1 cellular context compared by ENCODE assay signal in the genomic region with DNA sequence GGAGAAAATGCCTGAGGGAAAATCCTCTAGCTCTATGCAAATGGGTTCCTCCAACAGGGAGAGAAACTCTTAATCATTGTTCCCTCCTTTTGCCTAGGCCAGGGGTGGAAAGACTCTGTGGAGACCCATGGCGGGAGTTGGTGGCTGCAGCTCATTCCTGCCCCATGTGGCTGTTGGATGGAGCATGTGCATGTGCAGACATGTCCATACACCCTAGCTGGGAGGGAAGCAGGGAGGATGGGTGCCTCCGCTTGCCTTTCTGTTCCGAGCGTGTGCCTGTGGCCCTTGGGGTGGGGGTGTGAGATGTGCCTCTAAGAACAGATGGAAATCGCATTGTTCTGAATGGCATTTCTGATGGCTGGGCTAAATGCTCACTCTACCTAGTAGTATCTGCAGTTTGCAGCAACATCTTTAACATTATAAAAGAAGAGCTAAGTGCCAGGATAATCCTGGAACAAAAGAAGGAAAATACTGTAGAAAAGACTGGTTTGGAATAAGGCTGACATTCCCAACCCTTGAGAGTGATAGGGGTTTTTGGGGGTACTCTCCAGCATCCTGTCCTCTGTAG.
TF ChIP-seq lines count a peak whose summit lies in the region.

No MANE protein-coding gene starts in this region.

TF ChIP-seq in HepG2, 621 proteins besides CTCF, POLR2A, EP300 and RAD21:
- TF ChIP-seq IRF2 (CRISPR knock-in tag; IDR thresholded peaks at IDR 0.05) (no peak), ZNF343 (CRISPR knock-in tag; IDR thresholded peaks at IDR 0.05) (no peak), TP53 (CRISPR knock-in tag; conservative IDR thresholded peaks at IDR 0.05) (peak; percentile 37; the same call in 1 of the 2 replicates)
- TF ChIP-seq, protein P1, sequence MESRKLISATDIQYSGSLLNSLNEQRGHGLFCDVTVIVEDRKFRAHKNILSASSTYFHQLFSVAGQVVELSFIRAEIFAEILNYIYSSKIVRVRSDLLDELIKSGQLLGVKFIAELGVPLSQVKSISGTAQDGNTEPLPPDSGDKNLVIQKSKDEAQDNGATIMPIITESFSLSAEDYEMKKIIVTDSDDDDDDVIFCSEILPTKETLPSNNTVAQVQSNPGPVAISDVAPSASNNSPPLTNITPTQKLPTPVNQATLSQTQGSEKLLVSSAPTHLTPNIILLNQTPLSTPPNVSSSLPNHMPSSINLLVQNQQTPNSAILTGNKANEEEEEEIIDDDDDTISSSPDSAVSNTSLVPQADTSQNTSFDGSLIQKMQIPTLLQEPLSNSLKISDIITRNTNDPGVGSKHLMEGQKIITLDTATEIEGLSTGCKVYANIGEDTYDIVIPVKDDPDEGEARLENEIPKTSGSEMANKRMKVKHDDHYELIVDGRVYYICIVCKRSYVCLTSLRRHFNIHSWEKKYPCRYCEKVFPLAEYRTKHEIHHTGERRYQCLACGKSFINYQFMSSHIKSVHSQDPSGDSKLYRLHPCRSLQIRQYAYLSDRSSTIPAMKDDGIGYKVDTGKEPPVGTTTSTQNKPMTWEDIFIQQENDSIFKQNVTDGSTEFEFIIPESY (CRISPR knock-in tag; IDR thresholded peaks at IDR 0.05), result peak; percentile 69
- TF ChIP-seq, protein P2, sequence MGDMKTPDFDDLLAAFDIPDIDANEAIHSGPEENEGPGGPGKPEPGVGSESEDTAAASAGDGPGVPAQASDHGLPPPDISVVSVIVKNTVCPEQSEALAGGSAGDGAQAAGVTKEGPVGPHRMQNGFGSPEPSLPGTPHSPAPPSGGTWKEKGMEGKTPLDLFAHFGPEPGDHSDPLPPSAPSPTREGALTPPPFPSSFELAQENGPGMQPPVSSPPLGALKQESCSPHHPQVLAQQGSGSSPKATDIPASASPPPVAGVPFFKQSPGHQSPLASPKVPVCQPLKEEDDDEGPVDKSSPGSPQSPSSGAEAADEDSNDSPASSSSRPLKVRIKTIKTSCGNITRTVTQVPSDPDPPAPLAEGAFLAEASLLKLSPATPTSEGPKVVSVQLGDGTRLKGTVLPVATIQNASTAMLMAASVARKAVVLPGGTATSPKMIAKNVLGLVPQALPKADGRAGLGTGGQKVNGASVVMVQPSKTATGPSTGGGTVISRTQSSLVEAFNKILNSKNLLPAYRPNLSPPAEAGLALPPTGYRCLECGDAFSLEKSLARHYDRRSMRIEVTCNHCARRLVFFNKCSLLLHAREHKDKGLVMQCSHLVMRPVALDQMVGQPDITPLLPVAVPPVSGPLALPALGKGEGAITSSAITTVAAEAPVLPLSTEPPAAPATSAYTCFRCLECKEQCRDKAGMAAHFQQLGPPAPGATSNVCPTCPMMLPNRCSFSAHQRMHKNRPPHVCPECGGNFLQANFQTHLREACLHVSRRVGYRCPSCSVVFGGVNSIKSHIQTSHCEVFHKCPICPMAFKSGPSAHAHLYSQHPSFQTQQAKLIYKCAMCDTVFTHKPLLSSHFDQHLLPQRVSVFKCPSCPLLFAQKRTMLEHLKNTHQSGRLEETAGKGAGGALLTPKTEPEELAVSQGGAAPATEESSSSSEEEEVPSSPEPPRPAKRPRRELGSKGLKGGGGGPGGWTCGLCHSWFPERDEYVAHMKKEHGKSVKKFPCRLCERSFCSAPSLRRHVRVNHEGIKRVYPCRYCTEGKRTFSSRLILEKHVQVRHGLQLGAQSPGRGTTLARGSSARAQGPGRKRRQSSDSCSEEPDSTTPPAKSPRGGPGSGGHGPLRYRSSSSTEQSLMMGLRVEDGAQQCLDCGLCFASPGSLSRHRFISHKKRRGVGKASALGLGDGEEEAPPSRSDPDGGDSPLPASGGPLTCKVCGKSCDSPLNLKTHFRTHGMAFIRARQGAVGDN (CRISPR knock-in tag; IDR thresholded peaks at IDR 0.05), result 0 out of 2 replicates have a peak, but pooled peaks have one; percentile 27
- TF ChIP-seq, protein P3, sequence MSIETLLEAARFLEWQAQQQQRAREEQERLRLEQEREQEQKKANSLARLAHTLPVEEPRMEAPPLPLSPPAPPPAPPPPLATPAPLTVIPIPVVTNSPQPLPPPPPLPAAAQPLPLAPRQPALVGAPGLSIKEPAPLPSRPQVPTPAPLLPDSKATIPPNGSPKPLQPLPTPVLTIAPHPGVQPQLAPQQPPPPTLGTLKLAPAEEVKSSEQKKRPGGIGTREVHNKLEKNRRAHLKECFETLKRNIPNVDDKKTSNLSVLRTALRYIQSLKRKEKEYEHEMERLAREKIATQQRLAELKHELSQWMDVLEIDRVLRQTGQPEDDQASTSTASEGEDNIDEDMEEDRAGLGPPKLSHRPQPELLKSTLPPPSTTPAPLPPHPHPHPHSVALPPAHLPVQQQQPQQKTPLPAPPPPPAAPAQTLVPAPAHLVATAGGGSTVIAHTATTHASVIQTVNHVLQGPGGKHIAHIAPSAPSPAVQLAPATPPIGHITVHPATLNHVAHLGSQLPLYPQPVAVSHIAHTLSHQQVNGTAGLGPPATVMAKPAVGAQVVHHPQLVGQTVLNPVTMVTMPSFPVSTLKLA (IDR thresholded peaks at IDR 0.05), result peak; percentile 62
